Comparison of ENCODE assay signal across 24 cellular contexts in the genomic region with DNA sequence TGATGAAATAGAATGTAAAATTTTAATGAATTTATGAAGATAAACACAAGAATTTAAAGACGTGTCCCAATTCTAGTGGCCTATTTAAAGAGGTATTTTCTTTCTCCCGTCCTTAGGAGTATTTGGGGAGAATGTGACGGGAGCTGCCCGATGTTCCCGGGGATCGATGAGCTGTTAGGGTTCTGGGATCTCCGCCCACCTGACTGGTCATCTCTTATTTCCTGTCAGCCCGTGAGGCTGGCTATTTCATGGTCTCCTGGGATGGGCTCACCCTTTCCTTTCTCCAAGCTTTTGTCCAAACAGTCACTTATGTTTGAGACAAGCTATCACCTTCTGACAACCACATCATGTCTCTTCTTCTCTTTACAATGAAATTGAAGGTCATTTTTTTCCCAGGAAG. TPM values are rescaled to one million over a fixed set of nuclear protein-coding genes. Genes with fewer than 3 reads are reported as not detected.
A peak's percentile ranks its signal among the peaks of the same experiment; 100 is the strongest.
DNase-seq lines count a peak whose midpoint lies in the region; ATAC-seq and TF ChIP-seq lines count a peak whose summit lies in the region.
"Had no signal": no experiment of that assay in that cellular context is flagged by ENCODE, and none has a peak within 500 bp of the region (broad histone marks: within the 10 kb centered on the region; RNA-seq: fewer than 3 reads in every experiment).

No MANE protein-coding gene starts in this region.

- H3K4me2 ChIP-seq in trophoblast cell (ENCODE audit: low read length), result no peak overlapping the region
- H3K4me2 ChIP-seq: KMS-11 had no signal

- H3K27me3 Mint-ChIP-seq in endodermal cell (ENCODE audit: insufficient read depth), result no peaks in the 10 kb centered on the region

- ATAC-seq in HG03460 (IDR thresholded peaks at IDR 0.05; ENCODE audit: unreplicated experiment), result no peak
- no peak for ATAC-seq in HG03432 (IDR thresholded peaks at IDR 0.05; ENCODE audit: unreplicated experiment)
- ATAC-seq: activated naive CD8-positive, alpha-beta T cell treated with anti-CD3 and anti-CD28 coated beads, Interleukin-2, amount 50 U/mL, for 24 hours; left cardiac atrium; WTC11 had no signal

- H2BK120ac ChIP-seq in trophoblast cell (ENCODE audit: insufficient read depth, low read length, poor library complexity), result no peak overlapping the region

- H2AK5ac ChIP-seq in trophoblast cell (ENCODE audit: low read length), result no peak overlapping the region

- H4K8ac ChIP-seq in trophoblast cell (ENCODE audit: low read depth, low read length), result no peak overlapping the region

- DNase-seq in EL (peak; percentile 48), LHCN-M2 (ENCODE audit: low read depth) (peak; percentile 35), endodermal cell (peak; percentile 50), trophoblast cell (no peak), NCI-H774 (lab: John Stamatoyannopoulos, UW) (no peak)
- DNase-seq in effector CD4-positive, alpha-beta T cell, result no peak
- DNase-seq: activated CD4-positive, alpha-beta T cell treated with anti-CD3 and anti-CD28 coated beads, Interleukin-2, amount 50 U/mL, for 4 hours; activated effector memory CD4-positive, alpha-beta T cell treated with anti-CD3 and anti-CD28 coated beads, Interleukin-2, amount 50 U/mL, for 16 hours; activated naive CD8-positive, alpha-beta T cell treated with anti-CD3 and anti-CD28 coated beads, Interleukin-2, amount 50 U/mL, for 24 hours; activated T-cell treated with anti-CD3 and anti-CD28 coated beads for 4 hours; brain microvascular endothelial cell; effector memory CD4-positive, alpha-beta T cell; H9; left cardiac atrium; NCI-H1048; NCI-H2029; NCI-H226; occipital lobe had no signal

- H3K4me1 ChIP-seq in endodermal cell (ENCODE audit: control insufficient read depth, insufficient read depth, low read length), result peaks cover 2% of the 10 kb centered on the region
- peaks cover 4 to 12% of the 10 kb centered on the region in 2 experiments for H3K4me1 ChIP-seq in trophoblast cell (ENCODE audit: control insufficient read depth in 1 of 2, insufficient read depth in 2 of 2, low read length in 2 of 2)

- no peaks in the 10 kb centered on the region for H3K36me3 Mint-ChIP-seq in endodermal cell (ENCODE audit: low read depth)
- H3K36me3 Mint-ChIP-seq: CD14-positive monocyte, WTC11 had no signal

- H3K14ac ChIP-seq in trophoblast cell (ENCODE audit: low read length), result no peak overlapping the region

- no peak overlapping the region for H3K27ac ChIP-seq in endodermal cell (ENCODE audit: low read depth, low read length)
- no peak overlapping the region for H3K27ac ChIP-seq in trophoblast cell (ENCODE audit: low read depth, low read length)
- H3K27ac ChIP-seq: brain microvascular endothelial cell, KMS-11, SK-N-MC had no signal

- 88 to 90% methylated on average over 8 of the region's 8 CpGs for WGBS in endodermal cell (ENCODE audit: insufficient coverage in 1 of 2, insufficient read length in 1 of 2), 2 experiments
- no CpG with 5 or more reads among the region's 8 CpGs for WGBS in trophoblast cell (ENCODE audit: extremely low coverage, insufficient coverage, insufficient read length)

- TF ChIP-seq CTCF in endodermal cell (conservative IDR thresholded peaks at IDR 0.05), result no peak

- H2AFZ ChIP-seq in trophoblast cell (ENCODE audit: insufficient read depth, low read length, poor library complexity), result no peak overlapping the region

- no peak overlapping the region for H3K23ac ChIP-seq in trophoblast cell (ENCODE audit: low read length)

- no peak overlapping the region for H4K91ac ChIP-seq in trophoblast cell (ENCODE audit: low read depth, low read length)

- H3K27ac Mint-ChIP-seq in endodermal cell, result no peak overlapping the region
- H3K27ac Mint-ChIP-seq: activated naive CD8-positive, alpha-beta T cell treated with anti-CD3 and anti-CD28 coated beads, Interleukin-2, amount 50 U/mL, for 24 hours; CD14-positive monocyte had no signal

- H2BK12ac ChIP-seq in trophoblast cell (ENCODE audit: low read length), result peak overlapping the region; percentile 54

- H3K4me3 Mint-ChIP-seq in endodermal cell, result no peak overlapping the region
- H3K4me3 Mint-ChIP-seq: activated naive CD8-positive, alpha-beta T cell treated with anti-CD3 and anti-CD28 coated beads, Interleukin-2, amount 50 U/mL, for 24 hours; CD14-positive monocyte; H9; WTC11 had no signal

- H3K79me2 ChIP-seq in trophoblast cell (ENCODE audit: control insufficient read depth, insufficient read depth, low read length, poor library complexity), result no peaks in the 10 kb centered on the region

- H3K4ac ChIP-seq in trophoblast cell (ENCODE audit: low read depth, low read length), result no peak overlapping the region

- peaks cover 5% of the 10 kb centered on the region for H3K79me1 ChIP-seq in trophoblast cell (ENCODE audit: low read length)

- H3K18ac ChIP-seq in trophoblast cell (ENCODE audit: low read length), result no peak overlapping the region

- peaks cover 4% of the 10 kb centered on the region for H3K9me3 Mint-ChIP-seq in endodermal cell
- H3K9me3 Mint-ChIP-seq: activated naive CD8-positive, alpha-beta T cell treated with anti-CD3 and anti-CD28 coated beads, Interleukin-2, amount 50 U/mL, for 24 hours; CD14-positive monocyte had no signal

- H3K9ac ChIP-seq in endodermal cell (ENCODE audit: extremely low read depth, low read length, poor library complexity, severe bottlenecking), result no peak overlapping the region
- no peak overlapping the region for H3K9ac ChIP-seq in trophoblast cell (ENCODE audit: low read length)
- H3K9ac ChIP-seq: KMS-11 had no signal

- H3K9me3 ChIP-seq in endodermal cell (ENCODE audit: control insufficient read depth, low read length) (no peaks in the 10 kb centered on the region), trophoblast cell (ENCODE audit: insufficient read depth, low read depth, low read length) (no peaks in the 10 kb centered on the region)

- no peak overlapping the region for H2BK5ac ChIP-seq in trophoblast cell (ENCODE audit: low read depth, low read length, poor library complexity)

- no peaks in the 10 kb centered on the region for H3K27me3 ChIP-seq in endodermal cell (ENCODE audit: control insufficient read depth, insufficient read depth, low read length, poor library complexity, severe bottlenecking)
- no peaks in the 10 kb centered on the region for H3K27me3 ChIP-seq in trophoblast cell (ENCODE audit: insufficient read depth, low read length)
- H3K27me3 ChIP-seq: brain microvascular endothelial cell had no signal

- H4K12ac ChIP-seq in trophoblast cell (ENCODE audit: low read depth, low read length), result no peak overlapping the region

- H3K4me3 ChIP-seq in endodermal cell (ENCODE audit: low read length), result no peak overlapping the region
- no peak overlapping the region for H3K4me3 ChIP-seq in trophoblast cell (ENCODE audit: low read depth, low read length)
- H3K4me3 ChIP-seq: SK-N-MC had no signal

- H3K36me3 ChIP-seq in endodermal cell (ENCODE audit: control insufficient read depth, insufficient read depth, low read length) (no peaks in the 10 kb centered on the region), trophoblast cell (ENCODE audit: control insufficient read depth in 1 of 2, insufficient read depth in 2 of 2, low read length in 2 of 2) (no peaks in the 10 kb centered on the region)
- H3K36me3 ChIP-seq: brain microvascular endothelial cell had no signal

- H3K4me1 Mint-ChIP-seq in endodermal cell, result peaks cover 34% of the 10 kb centered on the region
- H3K4me1 Mint-ChIP-seq: activated naive CD8-positive, alpha-beta T cell treated with anti-CD3 and anti-CD28 coated beads, Interleukin-2, amount 50 U/mL, for 24 hours; CD14-positive monocyte had no signal

RNA-seq across cellular contexts. Expression of gene CLMP, which starts 16.9 kb away (rescaled TPM):
- total RNA-seq in LHCN-M2 (2014; rRNA removed), result 65.3 and 68.0 TPM in 2 replicates
- 6.2 TPM for polyA plus RNA-seq in LHCN-M2 (2012)
- 10 to 100 TPM; 86.5 to 94.4 TPM for total RNA-seq in endodermal cell
- polyA plus RNA-seq in endodermal cell (2013, experiment 1 of 2), result 18.3 TPM
- polyA plus RNA-seq in endodermal cell (2013, experiment 2 of 2), result 23.9 TPM
- 52.0 and 56.1 TPM in 2 replicates for polyA plus RNA-seq in trophoblast cell (2013)

Comparison
In these comparisons a context has a peak if more than half of its experiments do, and no peak if none do; other contexts are left out.
1. DNase-seq: peak in EL (single experiment), LHCN-M2 (single experiment) and endodermal cell (single experiment); none in trophoblast cell (0 of 2), NCI-H774 (single experiment) and effector CD4-positive, alpha-beta T cell (single experiment).